ENCODE assay signal across 9 cellular contexts in the genomic region with DNA sequence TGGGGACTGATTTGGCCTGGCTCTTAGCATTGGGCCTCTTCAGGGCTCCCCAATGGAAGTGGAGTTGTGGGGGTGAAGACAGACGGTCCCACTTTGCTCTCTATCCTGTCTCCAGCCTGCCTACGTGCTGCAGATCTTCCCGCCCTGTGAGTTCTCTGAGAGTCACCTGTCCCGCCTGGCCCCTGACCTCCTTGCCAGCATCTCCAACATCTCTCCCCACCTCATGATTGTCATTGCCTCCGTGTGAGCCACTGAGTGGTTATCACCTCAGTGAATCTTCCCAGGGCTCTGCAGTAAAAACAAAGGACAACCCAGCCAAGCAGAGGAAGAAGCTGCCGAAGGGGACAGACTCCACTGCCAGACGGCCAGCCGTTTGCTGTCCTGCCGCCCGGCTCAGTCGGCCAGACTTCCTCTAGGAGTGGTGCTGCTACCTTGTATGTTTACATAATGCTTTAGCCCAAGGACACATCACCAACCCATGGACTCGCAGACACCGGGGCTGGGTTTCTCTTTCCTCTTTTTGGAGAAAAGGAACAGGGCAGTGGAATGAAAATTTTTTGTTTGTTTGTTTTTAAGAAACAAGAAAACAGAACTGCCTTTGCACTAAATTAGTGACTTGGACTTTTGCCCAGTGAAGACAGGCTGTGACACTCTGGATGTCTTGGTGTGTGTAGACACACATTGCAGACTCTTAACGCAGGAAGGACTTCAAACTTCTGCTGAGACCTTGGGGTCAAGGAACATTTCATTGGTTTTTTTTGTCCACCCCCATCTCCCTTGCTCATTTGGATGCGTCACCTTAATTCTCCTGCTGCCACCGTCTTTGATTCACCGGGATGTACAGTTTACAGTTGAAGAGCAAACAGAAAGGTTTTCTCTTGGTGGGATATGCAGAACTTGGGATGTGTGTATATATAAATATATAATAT. TPM values are rescaled to one million over a fixed set of nuclear protein-coding genes. Genes with fewer than 3 reads are reported as not detected.
A peak's percentile ranks its signal among the peaks of the same experiment; 100 is the strongest.
DNase-seq lines count a peak whose midpoint lies in the region; ATAC-seq and TF ChIP-seq lines count a peak whose summit lies in the region.
"Had no signal": no experiment of that assay in that cellular context is flagged by ENCODE, and none has a peak within 500 bp of the region (broad histone marks: within the 10 kb centered on the region; RNA-seq: fewer than 3 reads in every experiment).

No MANE protein-coding gene starts in this region.

- no peaks in the 10 kb centered on the region for H3K27me3 ChIP-seq in prostate gland (replicated peaks; ENCODE audit: insufficient read depth)

- DNase-seq in DMS53 (lab: John Stamatoyannopoulos, UW) (peak; percentile 79), fibroblast of villous mesenchyme (ENCODE audit: low read depth) (peak; percentile 71), prostate gland (ENCODE audit: low spot score) (peak; percentile 59), HUDEP-2 (lab: John Stamatoyannopoulos, UW; ENCODE audit: unreplicated experiment in 76 of 76) (no peak)
- DNase-seq: activated CD4-positive, alpha-beta T cell treated with anti-CD3 and anti-CD28 coated beads for 48 hours had no signal

- WGBS in prostate gland: 39% methylated on average over 17 of the region's 17 CpGs

- H3K4me3 ChIP-seq in fibroblast of villous mesenchyme (ENCODE audit: low read depth, low read length) (no peak overlapping the region), prostate gland (no peak overlapping the region)

- H3K4me1 ChIP-seq in prostate gland (replicated peaks): no peaks in the 10 kb centered on the region

- ATAC-seq in HG03442 (IDR thresholded peaks at IDR 0.05; ENCODE audit: unreplicated experiment) (no peak), HG03135 (IDR thresholded peaks at IDR 0.05; ENCODE audit: unreplicated experiment) (no peak), GM18907 (IDR thresholded peaks at IDR 0.05; ENCODE audit: unreplicated experiment) (no peak)

- H3K9me3 ChIP-seq in prostate gland: no peaks in the 10 kb centered on the region

- intact Hi-C loops in prostate gland (cut with DNase I): no loop called here

- no peak for TF ChIP-seq POLR2A in prostate gland (IDR thresholded peaks at IDR 0.05)

- peak overlapping the region; percentile 45 for H3K27ac ChIP-seq in VCaP
- H3K27ac ChIP-seq in prostate gland: peak overlapping the region; percentile 34 to 56

- TF ChIP-seq CTCF in VCaP (conservative IDR thresholded peaks at IDR 0.05) (no peak), fibroblast of villous mesenchyme (IDR thresholded peaks at IDR 0.05; ENCODE audit: insufficient read depth, low read depth, low read length) (no peak), prostate gland (IDR thresholded peaks at IDR 0.05) (no peak)

- H3K36me3 ChIP-seq in prostate gland: peaks cover 12 to 29% of the 10 kb centered on the region in 2 donors

RNA-seq across cellular contexts. Expression of gene ZBTB17, which starts 36.5 kb away (rescaled TPM):
- total RNA-seq in fibroblast of villous mesenchyme (22.5 and 31.5 TPM in 2 replicates), prostate gland (10 to 100 TPM; 28.2 to 50.8 TPM)

Comparison
In these comparisons a context has a peak if more than half of its experiments do, and no peak if none do; other contexts are left out.
1. DNase-seq: peak in DMS53 (single experiment), fibroblast of villous mesenchyme (single experiment) and prostate gland (single experiment); none in HUDEP-2 (0 of 76).